Comparison of ENCODE assay signal across 18 cellular contexts in the genomic region with DNA sequence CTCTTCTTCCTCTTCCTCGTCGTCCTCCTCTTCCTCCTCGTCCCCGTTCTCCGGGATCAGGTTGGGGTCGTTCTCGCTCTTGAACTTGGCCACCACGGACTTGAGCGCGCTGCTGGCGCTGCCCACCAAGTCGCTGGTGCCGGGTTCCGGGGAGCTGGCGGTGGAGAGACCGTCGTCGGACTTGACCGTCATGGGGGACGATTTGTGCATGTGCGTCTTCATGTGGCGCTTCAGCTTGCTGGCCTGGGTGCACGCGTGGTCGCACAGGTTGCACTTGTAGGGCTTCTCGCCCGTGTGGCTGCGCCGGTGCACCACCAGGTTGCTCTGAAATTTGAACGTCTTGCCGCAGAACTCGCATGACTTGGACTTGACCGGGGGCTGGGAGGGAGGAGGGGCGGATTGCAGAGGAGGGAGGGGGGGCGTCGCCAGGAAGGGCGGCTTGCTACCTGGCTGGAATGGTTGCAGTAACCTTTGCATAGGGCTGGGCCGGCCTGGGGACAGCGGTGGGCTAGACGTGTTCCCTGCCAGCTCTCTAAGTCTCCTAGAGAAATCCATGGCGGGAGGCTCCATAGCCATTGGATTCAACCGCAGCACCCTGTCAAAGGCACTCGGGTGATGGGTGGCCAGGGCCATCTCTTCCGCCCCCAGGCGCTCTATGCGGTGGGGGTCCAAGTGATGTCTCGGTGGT.
"Had no signal": no experiment of that assay in that cellular context is flagged by ENCODE, and none has a peak within 500 bp of the region (broad histone marks: within the 10 kb centered on the region; RNA-seq: fewer than 3 reads in every experiment).

No MANE protein-coding gene starts in this region.

- H3K4me1 ChIP-seq: tibial nerve had no signal

- DNase-seq: activated CD4-positive, alpha-beta T cell treated with anti-CD3 and anti-CD28 coated beads, Interleukin-2, amount 10 ng/mL, durations not matched to agents 7 days and 5 days; activated CD4-positive, CD25-positive, alpha-beta regulatory T cell treated with anti-CD3 and anti-CD28 coated beads, Interleukin-2, amount 50 U/mL, for 72 hours; activated naive CD4-positive, alpha-beta T cell treated with Interleukin-2 at 50 U/mL for 16 hours; activated naive CD8-positive, alpha-beta T cell treated with anti-CD3 and anti-CD28 coated beads, Interleukin-2, amount 10 ng/mL, durations not matched to agents 7 days and 5 days; activated T-cell treated with anti-CD3 and anti-CD28 coated beads, Interleukin-2, amount 50 U/mL, for 24 hours; amniotic stem cell; cortex of kidney; heart left ventricle; left cardiac atrium; nephron progenitor cell; retina; sigmoid colon; stimulated activated CD4-positive, alpha-beta T cell treated with anti-CD3 and anti-CD28 coated beads, Interleukin-2, amount 100 ng/mL, for 48 hours; stimulated activated CD8-positive, alpha-beta memory T cell treated with anti-CD3 and anti-CD28 coated beads, Interleukin-4, amount 100 ng/mL, for 48 hours had no signal

- ATAC-seq: left cardiac atrium had no signal

- H3K27me3 ChIP-seq: heart left ventricle, sigmoid colon, tibial nerve had no signal

- H3K27me3 Mint-ChIP-seq: activated T-cell treated with anti-CD3 and anti-CD28 coated beads, Interleukin-2, amount 50 U/mL, for 24 hours; stimulated activated naive CD8-positive, alpha-beta T cell treated with anti-CD3 and anti-CD28 coated beads, Interleukin-15, Interleukin-2, amounts not matched to agents 100 ng/mL and 50 ng/mL, for 24 hours had no signal

- H3K36me3 ChIP-seq: tibial nerve had no signal

- H3K27ac Mint-ChIP-seq: activated CD4-positive, alpha-beta T cell treated with anti-CD3 and anti-CD28 coated beads, Interleukin-2, amount 10 ng/mL, durations not matched to agents 7 days and 5 days; activated naive CD8-positive, alpha-beta T cell treated with anti-CD3 and anti-CD28 coated beads, Interleukin-2, amount 10 ng/mL, durations not matched to agents 7 days and 5 days; activated T-cell treated with anti-CD3 and anti-CD28 coated beads, Interleukin-2, amount 50 U/mL, for 24 hours; nephron progenitor cell; stimulated activated naive CD8-positive, alpha-beta T cell treated with anti-CD3 and anti-CD28 coated beads, Interleukin-15, Interleukin-2, amounts not matched to agents 100 ng/mL and 50 ng/mL, for 24 hours had no signal

- H3K9me3 Mint-ChIP-seq: activated CD4-positive, alpha-beta T cell treated with anti-CD3 and anti-CD28 coated beads, Interleukin-2, amount 10 ng/mL, durations not matched to agents 7 days and 5 days; activated naive CD8-positive, alpha-beta T cell treated with anti-CD3 and anti-CD28 coated beads, Interleukin-2, amount 10 ng/mL, durations not matched to agents 7 days and 5 days; activated T-cell treated with anti-CD3 and anti-CD28 coated beads, Interleukin-2, amount 50 U/mL, for 24 hours; stimulated activated naive CD8-positive, alpha-beta T cell treated with anti-CD3 and anti-CD28 coated beads, Interleukin-15, Interleukin-2, amounts not matched to agents 100 ng/mL and 50 ng/mL, for 24 hours had no signal

- H3K4me3 ChIP-seq: heart left ventricle, sigmoid colon, smooth muscle cell, tibial nerve had no signal

- H3K4me2 ChIP-seq: smooth muscle cell had no signal

- H3K36me3 Mint-ChIP-seq: activated naive CD8-positive, alpha-beta T cell treated with anti-CD3 and anti-CD28 coated beads, Interleukin-2, amount 10 ng/mL, durations not matched to agents 7 days and 5 days had no signal

- H3K4me3 Mint-ChIP-seq: activated CD4-positive, alpha-beta T cell treated with anti-CD3 and anti-CD28 coated beads, Interleukin-2, amount 10 ng/mL, durations not matched to agents 7 days and 5 days; activated naive CD8-positive, alpha-beta T cell treated with anti-CD3 and anti-CD28 coated beads, Interleukin-2, amount 10 ng/mL, durations not matched to agents 7 days and 5 days; activated T-cell treated with anti-CD3 and anti-CD28 coated beads, Interleukin-2, amount 50 U/mL, for 24 hours; nephron progenitor cell; stimulated activated naive CD8-positive, alpha-beta T cell treated with anti-CD3 and anti-CD28 coated beads, Interleukin-15, Interleukin-2, amounts not matched to agents 100 ng/mL and 50 ng/mL, for 24 hours had no signal

- H3K4me1 Mint-ChIP-seq: activated CD4-positive, alpha-beta T cell treated with anti-CD3 and anti-CD28 coated beads, Interleukin-2, amount 10 ng/mL, durations not matched to agents 7 days and 5 days; activated naive CD8-positive, alpha-beta T cell treated with anti-CD3 and anti-CD28 coated beads, Interleukin-2, amount 10 ng/mL, durations not matched to agents 7 days and 5 days had no signal

- H3K27ac ChIP-seq: epithelial cell of prostate, tibial nerve had no signal

- H3K9me3 ChIP-seq: heart left ventricle, sigmoid colon, tibial nerve had no signal
